ENCODE assay signal across 17 cellular contexts in the genomic region with DNA sequence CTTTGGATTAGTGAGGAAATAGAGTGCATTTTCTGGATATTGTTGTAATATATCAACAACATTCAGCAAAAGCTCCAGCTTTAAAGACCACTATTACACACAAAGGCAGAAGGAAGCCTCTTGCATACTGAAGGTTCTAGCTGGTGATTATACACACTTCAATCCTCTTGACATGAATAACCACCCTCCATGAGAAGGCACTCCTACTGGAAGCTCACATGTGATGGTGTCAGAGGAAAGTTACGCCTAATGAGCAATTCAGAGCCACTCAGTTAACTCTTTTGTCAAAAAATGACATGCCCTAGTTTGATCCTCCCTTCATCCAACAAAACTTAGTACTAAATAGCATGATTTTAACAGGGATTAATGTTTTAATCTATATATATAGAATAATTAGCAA.
A peak's percentile ranks its signal among the peaks of the same experiment; 100 is the strongest.
DNase-seq lines count a peak whose midpoint lies in the region; ATAC-seq and TF ChIP-seq lines count a peak whose summit lies in the region.
"Had no signal": no experiment of that assay in that cellular context is flagged by ENCODE, and none has a peak within 500 bp of the region (broad histone marks: within the 10 kb centered on the region; RNA-seq: fewer than 3 reads in every experiment).

No MANE protein-coding gene starts in this region.

- H3K4me1 ChIP-seq in upper lobe of right lung, result no peaks in the 10 kb centered on the region

- no peak for TF ChIP-seq CTCF in epithelial cell of esophagus (IDR thresholded peaks at IDR 0.05; ENCODE audit: insufficient read depth, low read depth, low read length, missing control alignments)
- no peak for TF ChIP-seq CTCF in upper lobe of right lung (IDR thresholded peaks at IDR 0.05)

- no peaks in the 10 kb centered on the region for H3K36me3 ChIP-seq in upper lobe of right lung

- intact Hi-C loops in upper lobe of right lung (cut with DNase I), result no loop called here

- DNase-seq in NCI-H1436 (lab: John Stamatoyannopoulos, UW), result peak; percentile 11
- no peak for DNase-seq in NCI-H1436 treated with DMSO at 0.1 percent for 48 hours (lab: John Stamatoyannopoulos, UW)
- DNase-seq in NCI-H345 (lab: John Stamatoyannopoulos, UW), result peak; percentile 12
- DNase-seq in epithelial cell of esophagus (ENCODE audit: low read depth), result peak; percentile 4
- DNase-seq in upper lobe of right lung, result no peak
- DNase-seq in erythroblast (lab: John Stamatoyannopoulos, UW), result no peak
- DNase-seq: CD4-positive, CD25-positive, alpha-beta regulatory T cell; DMS79 treated with DMSO at 0.1 percent for 48 hours; MM.1S; NCI-H1048; NCI-H187 treated with DMSO at 0.1 percent for 48 hours; NCI-H69; PC-9; SIG-M5; SK-N-SH had no signal

- H3K9me3 ChIP-seq in upper lobe of right lung, result no peaks in the 10 kb centered on the region
- H3K9me3 ChIP-seq: SK-N-SH had no signal

- H3K27ac ChIP-seq in upper lobe of right lung, result no peak overlapping the region
- H3K27ac ChIP-seq: PC-9 had no signal

- TF ChIP-seq POLR2A in erythroblast (IDR thresholded peaks at IDR 0.05; ENCODE audit: low read length), result no peak

- ATAC-seq in upper lobe of right lung (peak; percentile 72), HG02571 (IDR thresholded peaks at IDR 0.05; ENCODE audit: unreplicated experiment) (no peak), HG02870 (IDR thresholded peaks at IDR 0.05; ENCODE audit: unreplicated experiment) (no peak)

- H3K27me3 ChIP-seq in upper lobe of right lung, result no peaks in the 10 kb centered on the region

- H3K4me3 ChIP-seq in epithelial cell of esophagus (ENCODE audit: low read length), result no peak overlapping the region
- H3K4me3 ChIP-seq in upper lobe of right lung, result no peak overlapping the region
- H3K4me3 ChIP-seq: PC-9 had no signal

Comparison
In these comparisons a context has a peak if more than half of its experiments do, and no peak if none do; other contexts are left out.
1. DNase-seq: peak in NCI-H1436 (single experiment), NCI-H345 (single experiment) and epithelial cell of esophagus (single experiment); none in NCI-H1436 treated with DMSO at 0.1 percent for 48 hours (single experiment), upper lobe of right lung (single experiment) and erythroblast (0 of 2).